1 cellular context compared by ENCODE assay signal in the genomic region with DNA sequence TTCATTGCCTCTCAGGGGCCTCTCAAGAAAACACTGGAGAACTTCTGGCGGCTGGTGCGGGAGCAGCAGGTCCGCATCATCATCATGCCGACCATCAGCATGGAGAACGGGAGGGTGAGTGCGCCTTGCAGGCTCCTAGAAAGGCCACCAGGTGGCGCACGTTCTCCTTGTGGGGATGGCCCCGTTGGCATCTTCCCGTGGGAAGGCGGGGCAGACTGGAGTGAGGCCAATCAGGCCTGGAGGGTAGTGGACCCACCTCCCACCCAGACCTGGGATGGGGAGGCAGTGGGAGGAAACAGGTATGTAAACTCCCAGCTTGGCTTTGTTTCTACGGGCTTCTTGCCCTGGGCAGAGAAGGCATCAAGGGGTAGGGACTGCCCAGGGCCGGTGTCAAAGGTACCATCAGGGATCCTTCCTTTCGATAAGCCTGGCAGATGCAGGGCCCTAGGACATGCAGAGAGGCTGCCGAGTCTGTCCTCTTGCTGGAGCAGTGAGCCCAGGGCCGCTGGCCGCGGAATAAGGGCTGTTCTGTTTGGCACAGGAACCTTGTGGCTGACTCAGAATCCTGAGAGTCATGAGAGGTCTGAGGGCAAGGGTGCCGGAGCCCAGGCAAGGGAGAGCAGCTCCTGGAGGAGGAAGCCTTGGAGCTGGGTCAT.
TF ChIP-seq lines count a peak whose summit lies in the region.

No MANE protein-coding gene starts in this region.

TF ChIP-seq in GM12878, 131 proteins besides CTCF, POLR2A, EP300 and RAD21 (continued from another document):
- TF ChIP-seq TARDBP (IDR thresholded peaks at IDR 0.05; ENCODE audit: borderline replicate concordance) (no peak), SPI1 (IDR thresholded peaks at IDR 0.05; ENCODE audit: borderline replicate concordance, insufficient read depth, low read depth, low read length) (no peak), RB1 (IDR thresholded peaks at IDR 0.05; ENCODE audit: borderline replicate concordance) (peak; percentile 47; the same call in 1 of the 2 replicates)
